Comparison of ENCODE assay signal across 1 cellular context in the genomic region with DNA sequence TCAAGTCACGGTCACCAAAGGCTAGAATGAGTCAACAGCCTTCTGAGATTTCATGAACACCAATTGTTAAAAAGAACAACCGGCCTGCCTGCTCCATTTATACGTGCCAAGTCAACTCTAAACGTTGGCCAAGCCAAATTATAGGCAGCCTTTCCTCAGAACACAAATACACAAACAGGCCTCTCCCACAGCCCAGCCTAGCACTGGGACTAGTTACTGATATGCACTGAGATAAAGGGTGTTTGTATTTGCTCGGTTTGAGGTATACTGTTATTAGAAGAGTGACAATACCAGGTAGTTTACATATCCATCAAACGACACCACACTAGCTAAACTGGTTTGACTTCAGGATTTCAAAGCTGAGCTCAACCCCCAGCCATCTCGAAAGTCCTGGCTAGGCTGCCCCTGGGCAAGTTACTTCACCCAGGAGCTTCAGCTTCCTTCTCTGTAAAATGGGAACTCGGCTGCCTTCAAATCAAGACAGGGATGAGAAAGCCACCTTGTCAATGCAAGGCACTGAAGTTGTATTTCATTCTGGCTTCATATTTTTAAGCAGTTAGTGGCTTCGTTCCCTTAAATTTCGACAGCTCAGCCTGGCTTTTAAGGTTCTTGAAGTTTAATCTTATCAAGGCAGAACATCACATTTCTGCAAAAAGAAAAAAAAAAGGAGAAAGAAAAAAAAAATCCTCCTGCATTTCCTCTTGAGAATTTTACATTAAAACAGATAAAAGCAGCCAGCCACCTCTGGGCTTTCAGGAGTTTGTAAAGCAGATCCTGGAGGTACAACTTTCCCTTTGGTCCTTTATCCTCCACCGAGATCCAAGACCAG.
TF ChIP-seq lines count a peak whose summit lies in the region.

No MANE protein-coding gene starts in this region.

TF ChIP-seq in HepG2, 621 proteins besides CTCF, POLR2A, EP300 and RAD21:
- TF ChIP-seq ZNF619 (CRISPR knock-in tag; IDR thresholded peaks at IDR 0.05) (no peak), HNRNPLL (IDR thresholded peaks at IDR 0.05; ENCODE audit: low read depth, low read length, poor library complexity, severe bottlenecking) (no peak), SMC3 (IDR thresholded peaks at IDR 0.05; ENCODE audit: low read length) (no peak), EED (CRISPR knock-in tag; IDR thresholded peaks at IDR 0.05) (no peak), NCOA1 (CRISPR knock-in tag; IDR thresholded peaks at IDR 0.05) (no peak), ZNF557 (CRISPR knock-in tag; IDR thresholded peaks at IDR 0.05) (no peak), SOX5 (CRISPR knock-in tag; IDR thresholded peaks at IDR 0.05; ENCODE audit: borderline replicate concordance) (no peak), ZNF569 (CRISPR knock-in tag; IDR thresholded peaks at IDR 0.05; ENCODE audit: borderline replicate concordance) (no peak), ZMYM4 (CRISPR knock-in tag; IDR thresholded peaks at IDR 0.05) (no peak), RNF2 (conservative IDR thresholded peaks at IDR 0.05; ENCODE audit: low read depth) (no peak)
- TF ChIP-seq, protein P1, sequence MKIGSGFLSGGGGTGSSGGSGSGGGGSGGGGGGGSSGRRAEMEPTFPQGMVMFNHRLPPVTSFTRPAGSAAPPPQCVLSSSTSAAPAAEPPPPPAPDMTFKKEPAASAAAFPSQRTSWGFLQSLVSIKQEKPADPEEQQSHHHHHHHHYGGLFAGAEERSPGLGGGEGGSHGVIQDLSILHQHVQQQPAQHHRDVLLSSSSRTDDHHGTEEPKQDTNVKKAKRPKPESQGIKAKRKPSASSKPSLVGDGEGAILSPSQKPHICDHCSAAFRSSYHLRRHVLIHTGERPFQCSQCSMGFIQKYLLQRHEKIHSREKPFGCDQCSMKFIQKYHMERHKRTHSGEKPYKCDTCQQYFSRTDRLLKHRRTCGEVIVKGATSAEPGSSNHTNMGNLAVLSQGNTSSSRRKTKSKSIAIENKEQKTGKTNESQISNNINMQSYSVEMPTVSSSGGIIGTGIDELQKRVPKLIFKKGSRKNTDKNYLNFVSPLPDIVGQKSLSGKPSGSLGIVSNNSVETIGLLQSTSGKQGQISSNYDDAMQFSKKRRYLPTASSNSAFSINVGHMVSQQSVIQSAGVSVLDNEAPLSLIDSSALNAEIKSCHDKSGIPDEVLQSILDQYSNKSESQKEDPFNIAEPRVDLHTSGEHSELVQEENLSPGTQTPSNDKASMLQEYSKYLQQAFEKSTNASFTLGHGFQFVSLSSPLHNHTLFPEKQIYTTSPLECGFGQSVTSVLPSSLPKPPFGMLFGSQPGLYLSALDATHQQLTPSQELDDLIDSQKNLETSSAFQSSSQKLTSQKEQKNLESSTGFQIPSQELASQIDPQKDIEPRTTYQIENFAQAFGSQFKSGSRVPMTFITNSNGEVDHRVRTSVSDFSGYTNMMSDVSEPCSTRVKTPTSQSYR (CRISPR knock-in tag; IDR thresholded peaks at IDR 0.05; ENCODE audit: borderline replicate concordance): no peak
- TF ChIP-seq, protein P2, sequence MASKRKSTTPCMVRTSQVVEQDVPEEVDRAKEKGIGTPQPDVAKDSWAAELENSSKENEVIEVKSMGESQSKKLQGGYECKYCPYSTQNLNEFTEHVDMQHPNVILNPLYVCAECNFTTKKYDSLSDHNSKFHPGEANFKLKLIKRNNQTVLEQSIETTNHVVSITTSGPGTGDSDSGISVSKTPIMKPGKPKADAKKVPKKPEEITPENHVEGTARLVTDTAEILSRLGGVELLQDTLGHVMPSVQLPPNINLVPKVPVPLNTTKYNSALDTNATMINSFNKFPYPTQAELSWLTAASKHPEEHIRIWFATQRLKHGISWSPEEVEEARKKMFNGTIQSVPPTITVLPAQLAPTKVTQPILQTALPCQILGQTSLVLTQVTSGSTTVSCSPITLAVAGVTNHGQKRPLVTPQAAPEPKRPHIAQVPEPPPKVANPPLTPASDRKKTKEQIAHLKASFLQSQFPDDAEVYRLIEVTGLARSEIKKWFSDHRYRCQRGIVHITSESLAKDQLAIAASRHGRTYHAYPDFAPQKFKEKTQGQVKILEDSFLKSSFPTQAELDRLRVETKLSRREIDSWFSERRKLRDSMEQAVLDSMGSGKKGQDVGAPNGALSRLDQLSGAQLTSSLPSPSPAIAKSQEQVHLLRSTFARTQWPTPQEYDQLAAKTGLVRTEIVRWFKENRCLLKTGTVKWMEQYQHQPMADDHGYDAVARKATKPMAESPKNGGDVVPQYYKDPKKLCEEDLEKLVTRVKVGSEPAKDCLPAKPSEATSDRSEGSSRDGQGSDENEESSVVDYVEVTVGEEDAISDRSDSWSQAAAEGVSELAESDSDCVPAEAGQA (IDR thresholded peaks at IDR 0.05; ENCODE audit: low read depth): no peak
- TF ChIP-seq, protein P2 (CRISPR knock-in tag; IDR thresholded peaks at IDR 0.05; ENCODE audit: borderline replicate concordance): no peak
